15 cellular contexts compared by ENCODE assay signal in the genomic region with DNA sequence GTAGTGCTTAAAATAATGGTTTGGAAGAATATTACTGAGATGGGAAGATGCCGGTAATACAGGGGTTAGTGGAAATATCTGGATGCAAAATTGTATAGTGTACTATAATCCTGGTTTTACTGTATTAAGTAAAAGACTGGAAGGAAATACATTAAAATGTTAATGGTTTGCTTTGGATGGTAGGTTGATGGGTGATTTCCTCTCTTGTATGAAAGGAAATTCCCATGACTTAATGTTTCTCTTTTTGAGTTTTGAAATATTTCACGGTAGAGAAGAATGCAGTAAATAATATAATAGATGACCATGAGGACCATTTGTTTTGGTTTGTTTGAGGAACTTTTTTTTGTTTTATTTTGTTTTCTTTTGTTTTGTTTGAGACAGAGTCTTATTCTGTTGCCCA.
"Had no signal": no experiment of that assay in that cellular context is flagged by ENCODE, and none has a peak within 500 bp of the region (broad histone marks: within the 10 kb centered on the region; RNA-seq: fewer than 3 reads in every experiment).

No MANE protein-coding gene starts in this region.

- DNase-seq: activated CD4-positive, alpha-beta T cell treated with anti-CD3 and anti-CD28 coated beads for 4 hours; activated CD8-positive, alpha-beta memory T cell treated with anti-CD3 and anti-CD28 coated beads, Interleukin-2, amount 50 U/mL, for 4 hours; activated CD8-positive, alpha-beta T cell treated with anti-CD3 and anti-CD28 coated beads for 36 hours; activated naive CD4-positive, alpha-beta T cell treated with Interleukin-2 at 50 U/mL for 16 hours; activated naive CD8-positive, alpha-beta T cell treated with anti-CD3 and anti-CD28 coated beads, Interleukin-2, amount 50 U/mL, for 24 hours; caudate nucleus; cortex of kidney; effector memory CD8-positive, alpha-beta T cell; glutamatergic neuron; naive thymus-derived CD4-positive, alpha-beta T cell; stimulated activated CD4-positive, alpha-beta T cell treated with anti-CD3 and anti-CD28 coated beads, Interleukin-2, amount 100 ng/mL, for 48 hours; stimulated activated naive CD8-positive, alpha-beta T cell treated with anti-CD3 and anti-CD28 coated beads, Interleukin-15, Interleukin-2, amounts not matched to agents 100 U/mL and 50 U/mL, for 24 hours had no signal

- H3K27me3 ChIP-seq: tibial nerve had no signal

- H3K9me3 Mint-ChIP-seq: activated CD8-positive, alpha-beta T cell treated with anti-CD3 and anti-CD28 coated beads for 36 hours; activated naive CD8-positive, alpha-beta T cell treated with anti-CD3 and anti-CD28 coated beads, Interleukin-2, amount 50 U/mL, for 24 hours; activated T-helper 1 cell treated with anti-CD3 and anti-CD28 coated beads, Interleukin-12 subunit alpha, Interleukin-12 subunit beta, Interleukin-2, Interleukin-4 antibody, amounts not matched to agents 30 ng/mL and 10 ng/mL and 1 ng/mL, durations not matched to agents 14 hours and 24 hours and 36 hours; effector memory CD8-positive, alpha-beta T cell; naive thymus-derived CD4-positive, alpha-beta T cell had no signal

- H3K36me3 ChIP-seq: neutrophil, tibial nerve had no signal

- H3K27ac Mint-ChIP-seq: activated CD8-positive, alpha-beta T cell treated with anti-CD3 and anti-CD28 coated beads for 36 hours; activated naive CD8-positive, alpha-beta T cell treated with anti-CD3 and anti-CD28 coated beads, Interleukin-2, amount 50 U/mL, for 24 hours; activated T-helper 1 cell treated with anti-CD3 and anti-CD28 coated beads, Interleukin-12 subunit alpha, Interleukin-12 subunit beta, Interleukin-2, Interleukin-4 antibody, amounts not matched to agents 30 ng/mL and 10 ng/mL and 1 ng/mL, durations not matched to agents 14 hours and 24 hours and 36 hours; effector memory CD8-positive, alpha-beta T cell; naive thymus-derived CD4-positive, alpha-beta T cell had no signal

- H3K27ac ChIP-seq: neutrophil had no signal

- H3K4me3 Mint-ChIP-seq: activated CD8-positive, alpha-beta T cell treated with anti-CD3 and anti-CD28 coated beads for 36 hours; activated naive CD8-positive, alpha-beta T cell treated with anti-CD3 and anti-CD28 coated beads, Interleukin-2, amount 50 U/mL, for 24 hours; activated T-helper 1 cell treated with anti-CD3 and anti-CD28 coated beads, Interleukin-12 subunit alpha, Interleukin-12 subunit beta, Interleukin-2, Interleukin-4 antibody, amounts not matched to agents 30 ng/mL and 10 ng/mL and 1 ng/mL, durations not matched to agents 14 hours and 24 hours and 36 hours; effector memory CD8-positive, alpha-beta T cell; naive thymus-derived CD4-positive, alpha-beta T cell had no signal

- H3K4me3 ChIP-seq: tibial nerve had no signal

- H3K36me3 Mint-ChIP-seq: naive thymus-derived CD4-positive, alpha-beta T cell had no signal

- H3K4me1 Mint-ChIP-seq: activated naive CD8-positive, alpha-beta T cell treated with anti-CD3 and anti-CD28 coated beads, Interleukin-2, amount 50 U/mL, for 24 hours; naive thymus-derived CD4-positive, alpha-beta T cell had no signal

- H3K9me3 ChIP-seq: neutrophil, tibial nerve had no signal
